Comparison of ENCODE assay signal across 9 cellular contexts in the genomic region with DNA sequence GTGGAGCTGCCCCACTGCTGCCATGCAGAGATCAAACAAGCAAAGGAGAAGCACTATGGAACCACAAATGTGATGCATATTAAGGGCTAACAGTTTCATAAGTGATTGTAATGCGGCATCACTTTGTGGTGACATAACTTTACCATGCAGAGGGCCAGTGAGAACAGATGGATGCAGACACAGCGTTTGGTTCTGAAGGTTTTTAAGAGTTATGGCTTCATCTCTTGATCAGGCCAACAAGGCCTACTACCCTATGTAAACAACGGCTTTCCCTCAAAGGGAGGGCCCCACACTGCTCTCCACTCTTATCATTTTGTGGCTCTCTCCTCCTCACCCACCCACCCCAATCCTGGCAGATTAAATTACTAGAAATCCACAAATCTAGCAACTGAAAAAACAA. TPM values are rescaled to one million over a fixed set of nuclear protein-coding genes. Genes with fewer than 3 reads are reported as not detected.
"Had no signal": no experiment of that assay in that cellular context is flagged by ENCODE, and none has a peak within 500 bp of the region (broad histone marks: within the 10 kb centered on the region; RNA-seq: fewer than 3 reads in every experiment).

No MANE protein-coding gene starts in this region.

- H3K27ac Mint-ChIP-seq: HFFc6 had no signal

- H3K27ac ChIP-seq: GM23248 had no signal

- H3K4me1 ChIP-seq: HAP-1 had no signal

- DNase-seq: GM23248, GOT3, H7, HFFc6, IMR-90 had no signal

- H3K4me3 ChIP-seq: GM23248, HAP-1, K562 had no signal

- H3K4me3 Mint-ChIP-seq: HFFc6 had no signal

- ATAC-seq: HCT116, K562 had no signal

RNA-seq across cellular contexts. Expression of gene NR2E3, which starts 13.4 kb away (rescaled TPM):
- total RNA-seq: GM23248, H4, HFFc6, K562 had no signal
